ENCODE assay signal across 1 cellular context in the genomic region with DNA sequence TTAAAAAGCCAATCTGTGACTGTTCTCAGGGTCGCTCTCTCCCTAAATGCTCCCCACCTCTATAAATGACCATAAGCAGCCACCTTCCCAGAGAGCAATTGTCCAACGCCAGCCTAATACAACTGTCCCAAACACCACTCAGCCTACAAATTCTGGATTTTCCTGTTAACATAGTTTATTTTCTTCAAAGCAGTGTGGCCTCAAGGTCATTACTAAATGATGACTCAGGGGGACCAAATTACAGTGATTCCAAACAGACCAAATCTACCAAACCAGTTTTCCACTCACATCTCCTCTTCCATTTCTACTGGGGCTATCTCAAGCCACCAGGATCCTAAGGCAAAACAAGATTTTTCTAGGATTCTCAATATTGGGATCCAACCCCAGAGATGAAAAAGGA.
A peak's percentile ranks its signal among the peaks of the same experiment; 100 is the strongest.
TF ChIP-seq lines count a peak whose summit lies in the region.

No MANE protein-coding gene starts in this region.

TF ChIP-seq in IMR-90, 13 proteins besides CTCF, POLR2A, EP300 and RAD21:
- TF ChIP-seq MXI1 (IDR thresholded peaks at IDR 0.05; ENCODE audit: borderline replicate concordance, low read depth, low read length) (no peak), RFX5 (IDR thresholded peaks at IDR 0.05; ENCODE audit: low read depth, low read length) (no peak), MAFK (IDR thresholded peaks at IDR 0.05; ENCODE audit: low read depth, low read length) (peak; percentile 45; the same call in 1 of the 2 replicates), FOS (IDR thresholded peaks at IDR 0.05; ENCODE audit: low read depth, low read length) (peak; percentile 7; the same call in 1 of the 2 replicates), CHD1 (IDR thresholded peaks at IDR 0.05; ENCODE audit: low read depth, low read length) (no peak)
- TF ChIP-seq, protein P1, sequence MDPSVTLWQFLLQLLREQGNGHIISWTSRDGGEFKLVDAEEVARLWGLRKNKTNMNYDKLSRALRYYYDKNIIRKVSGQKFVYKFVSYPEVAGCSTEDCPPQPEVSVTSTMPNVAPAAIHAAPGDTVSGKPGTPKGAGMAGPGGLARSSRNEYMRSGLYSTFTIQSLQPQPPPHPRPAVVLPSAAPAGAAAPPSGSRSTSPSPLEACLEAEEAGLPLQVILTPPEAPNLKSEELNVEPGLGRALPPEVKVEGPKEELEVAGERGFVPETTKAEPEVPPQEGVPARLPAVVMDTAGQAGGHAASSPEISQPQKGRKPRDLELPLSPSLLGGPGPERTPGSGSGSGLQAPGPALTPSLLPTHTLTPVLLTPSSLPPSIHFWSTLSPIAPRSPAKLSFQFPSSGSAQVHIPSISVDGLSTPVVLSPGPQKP (IDR thresholded peaks at IDR 0.05; ENCODE audit: borderline replicate concordance, low read depth, low read length): no peak
